Comparison of ENCODE assay signal across 22 cellular contexts in the genomic region with DNA sequence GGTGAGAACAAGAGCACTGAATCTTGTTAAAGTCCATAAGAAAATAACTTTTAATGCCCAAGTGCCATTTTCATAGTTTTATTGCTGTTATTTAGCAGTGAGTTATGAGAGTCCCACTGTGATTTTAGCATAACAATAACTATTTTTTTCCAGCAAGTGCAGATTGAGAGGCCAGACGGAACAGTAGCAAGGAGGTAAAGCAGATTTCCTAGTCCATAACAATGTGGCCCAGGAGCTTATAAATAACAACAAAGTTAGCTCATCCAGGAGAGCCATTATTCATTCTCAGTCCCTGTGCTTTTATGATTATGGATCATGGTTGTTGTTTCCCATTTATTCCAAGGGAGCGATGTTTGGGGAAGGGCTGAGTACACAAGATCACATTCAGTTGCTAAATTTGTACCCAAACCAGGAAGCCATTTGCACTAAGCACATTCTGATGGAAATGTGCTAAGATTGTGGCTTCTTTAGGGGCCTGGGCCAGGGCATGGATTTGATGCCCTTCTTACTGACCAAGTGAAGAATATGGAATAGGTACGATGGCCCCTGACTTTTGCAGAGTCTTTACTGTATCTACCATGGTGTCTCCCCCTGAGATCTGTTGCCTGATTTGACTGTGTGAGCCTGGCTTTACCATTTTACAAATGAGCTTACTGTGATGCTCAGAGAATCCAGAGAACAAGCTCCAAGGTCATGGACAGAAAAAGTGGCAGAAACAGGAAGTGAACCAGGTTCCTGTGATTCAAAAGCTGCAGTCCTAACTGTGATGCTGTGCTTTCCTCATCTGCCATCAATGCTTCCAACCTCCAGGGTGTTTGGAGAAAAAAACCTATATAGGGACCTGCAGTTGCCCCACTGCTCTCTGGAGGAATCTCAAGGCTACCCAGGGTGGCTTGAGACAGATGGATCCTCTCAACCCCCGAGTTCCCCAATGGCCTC.
"Had no signal": no experiment of that assay in that cellular context is flagged by ENCODE, and none has a peak within 500 bp of the region (broad histone marks: within the 10 kb centered on the region; RNA-seq: fewer than 3 reads in every experiment).

No MANE protein-coding gene starts in this region.

- H3K4me1 Mint-ChIP-seq: naive thymus-derived CD8-positive, alpha-beta T cell; stimulated activated effector memory CD8-positive, alpha-beta T cell treated with anti-CD3 and anti-CD28 coated beads, Interleukin-12 subunit alpha, Interleukin-12 subunit beta, amount 100 ng/mL, for 72 hours had no signal

- H3K27ac Mint-ChIP-seq: activated naive CD8-positive, alpha-beta T cell; activated T-helper 1 cell treated with anti-CD3 and anti-CD28 coated beads, Interleukin-12 subunit alpha, Interleukin-12 subunit beta, Interleukin-2, Interleukin-4 antibody, amounts not matched to agents 30 ng/mL and 10 ng/mL and 1 ng/mL, durations not matched to agents 14 hours and 24 hours and 36 hours; effector memory CD8-positive, alpha-beta T cell; naive thymus-derived CD8-positive, alpha-beta T cell; stimulated activated effector memory CD8-positive, alpha-beta T cell treated with anti-CD3 and anti-CD28 coated beads, Interleukin-12 subunit alpha, Interleukin-12 subunit beta, amount 100 ng/mL, for 72 hours had no signal

- H3K9me3 Mint-ChIP-seq: activated T-helper 1 cell treated with anti-CD3 and anti-CD28 coated beads, Interleukin-12 subunit alpha, Interleukin-12 subunit beta, Interleukin-2, Interleukin-4 antibody, amounts not matched to agents 30 ng/mL and 10 ng/mL and 1 ng/mL, durations not matched to agents 14 hours and 24 hours and 36 hours; stimulated activated effector memory CD8-positive, alpha-beta T cell treated with anti-CD3 and anti-CD28 coated beads, Interleukin-12 subunit alpha, Interleukin-12 subunit beta, amount 100 ng/mL, for 72 hours had no signal

- H3K27me3 Mint-ChIP-seq: effector memory CD8-positive, alpha-beta T cell had no signal

- H3K4me3 Mint-ChIP-seq: activated naive CD8-positive, alpha-beta T cell; activated T-helper 1 cell treated with anti-CD3 and anti-CD28 coated beads, Interleukin-12 subunit alpha, Interleukin-12 subunit beta, Interleukin-2, Interleukin-4 antibody, amounts not matched to agents 30 ng/mL and 10 ng/mL and 1 ng/mL, durations not matched to agents 14 hours and 24 hours and 36 hours; effector memory CD8-positive, alpha-beta T cell; naive thymus-derived CD8-positive, alpha-beta T cell; stimulated activated effector memory CD8-positive, alpha-beta T cell treated with anti-CD3 and anti-CD28 coated beads, Interleukin-12 subunit alpha, Interleukin-12 subunit beta, amount 100 ng/mL, for 72 hours had no signal

- H3K36me3 ChIP-seq: pancreas, sigmoid colon, upper lobe of left lung had no signal

- H3K9me3 ChIP-seq: pancreas, sigmoid colon, testis, upper lobe of left lung had no signal

- DNase-seq: activated CD4-positive, alpha-beta T cell treated with anti-CD3 and anti-CD28 coated beads for 1 hour; activated CD4-positive, alpha-beta T cell treated with anti-CD3 and anti-CD28 coated beads, Interleukin-2, amount 50 U/mL, for 4 hours; activated gamma-delta T cell treated with Interleukin-2 at 50 U/mL for 16 hours; activated T-cell treated with anti-CD3 and anti-CD28 coated beads for 4 hours; amniotic stem cell; effector memory CD8-positive, alpha-beta T cell; foreskin keratinocyte; hypothalamus; mesendoderm; naive thymus-derived CD8-positive, alpha-beta T cell; pancreas; sigmoid colon; stimulated activated CD4-positive, alpha-beta T cell treated with anti-CD3 and anti-CD28 coated beads, Interleukin-4, amount 100 ng/mL, for 24 hours; SW 1271; T-helper 2 cell; testis; upper lobe of left lung had no signal

- H3K27ac ChIP-seq: epithelial cell of prostate, foreskin keratinocyte, pancreas, sigmoid colon, testis, upper lobe of left lung, VCaP had no signal

- H3K27me3 ChIP-seq: foreskin keratinocyte, pancreas, sigmoid colon, testis, upper lobe of left lung had no signal

- H3K36me3 Mint-ChIP-seq: activated naive CD8-positive, alpha-beta T cell; naive thymus-derived CD8-positive, alpha-beta T cell; stimulated activated effector memory CD8-positive, alpha-beta T cell treated with anti-CD3 and anti-CD28 coated beads, Interleukin-12 subunit alpha, Interleukin-12 subunit beta, amount 100 ng/mL, for 72 hours had no signal

- ATAC-seq: effector memory CD8-positive, alpha-beta T cell; foreskin keratinocyte; naive thymus-derived CD8-positive, alpha-beta T cell; pancreas; stimulated activated effector memory CD8-positive, alpha-beta T cell treated with anti-CD3 and anti-CD28 coated beads, Interleukin-12 subunit alpha, Interleukin-12 subunit beta, amount 100 ng/mL, for 72 hours had no signal

- H3K4me1 ChIP-seq: foreskin keratinocyte, pancreas, sigmoid colon, testis, upper lobe of left lung had no signal

- H3K4me3 ChIP-seq: pancreas, sigmoid colon, testis, upper lobe of left lung had no signal
